9 cellular contexts compared by ENCODE assay signal in genomic region chr11:68328374-68329091, GRCh38. TPM values are rescaled to one million over a fixed set of nuclear protein-coding genes. Genes with fewer than 3 reads are reported as not detected.
DNase-seq lines count a peak whose midpoint lies in the region; TF ChIP-seq lines count a peak whose summit lies in the region.
"Had no signal": no experiment of that assay in that cellular context is flagged by ENCODE, and none has a peak within 500 bp of the region (broad histone marks: within the 10 kb centered on the region; RNA-seq: fewer than 3 reads in every experiment).

No MANE protein-coding gene starts in this region.

- no peak overlapping the region for H3K27ac Mint-ChIP-seq in nephron progenitor cell

- H3K27me3 Mint-ChIP-seq in nephron progenitor cell (ENCODE audit: low read depth, poor library complexity): no peaks in the 10 kb centered on the region

- no peaks in the 10 kb centered on the region for H3K36me3 ChIP-seq in ectodermal cell (ENCODE audit: control insufficient read depth, insufficient read depth, low read length)

- DNase-seq in C1 segment of cervical spinal cord (lab: John Stamatoyannopoulos, UW): peak in 10 of 14 donors; percentile 15 to 59 (median 48)
- DNase-seq in NCI-H526 (lab: John Stamatoyannopoulos, UW): peak; percentile 97 to 99
- DNase-seq in nephron progenitor cell: peak; percentile 57
- no peak for DNase-seq in GM19240 (ENCODE audit: insufficient read length, low spot score)
- DNase-seq in SIG-M5 (lab: John Stamatoyannopoulos, UW): no peak
- no peak for DNase-seq in NCI-H146 treated with DMSO at 0.1 percent for 48 hours (lab: John Stamatoyannopoulos, UW; ENCODE audit: unreplicated experiment)
- DNase-seq in mesenteric fat pad (ENCODE audit: low spot score): no peak

- TF ChIP-seq CTCF in nephron progenitor cell (IDR thresholded peaks at IDR 0.05): no peak

- peaks cover 10% of the 10 kb centered on the region for H3K36me3 Mint-ChIP-seq in nephron progenitor cell (ENCODE audit: low read depth)

- no peaks in the 10 kb centered on the region for H3K27me3 ChIP-seq in ectodermal cell (ENCODE audit: control insufficient read depth, insufficient read depth, low read length, poor library complexity, severe bottlenecking)

- WGBS in ectodermal cell, 2 experiments: 45 to 46% methylated on average over 25 of the region's 25 CpGs

- H3K4me1 Mint-ChIP-seq in nephron progenitor cell: peaks cover 68% of the 10 kb centered on the region

- H3K9me3 Mint-ChIP-seq in nephron progenitor cell: no peaks in the 10 kb centered on the region

- H3K9me3 ChIP-seq in ectodermal cell (ENCODE audit: control insufficient read depth, low read length): no peaks in the 10 kb centered on the region

- H3K4me3 ChIP-seq in ectodermal cell (ENCODE audit: insufficient read depth, low read depth, low read length): no peak overlapping the region
- H3K4me3 ChIP-seq: SK-N-MC had no signal

- peak overlapping the region; percentile 58 for H3K4me3 Mint-ChIP-seq in nephron progenitor cell

- H3K4me1 ChIP-seq in ectodermal cell (ENCODE audit: control insufficient read depth, insufficient read depth, low read length): peaks cover 49% of the 10 kb centered on the region

- H3K27ac ChIP-seq in ectodermal cell (ENCODE audit: insufficient read depth, low read depth, low read length, poor library complexity, severe bottlenecking): peak overlapping the region; percentile 69
- H3K27ac ChIP-seq: SK-N-MC had no signal

RNA-seq across cellular contexts. Expression of gene LRP5, which starts 16.1 kb away (rescaled TPM):
- 19.8 TPM for polyA plus RNA-seq in ectodermal cell (2013, experiment 1 of 4)
- 17.4 TPM for polyA plus RNA-seq in ectodermal cell (2013, experiment 2 of 4)
- 14.1 TPM for polyA plus RNA-seq in ectodermal cell (2013, experiment 3 of 4)
- 15.5 TPM for polyA plus RNA-seq in ectodermal cell (2013, experiment 4 of 4)
- total RNA-seq in mesenteric fat pad: 59.9 TPM

RNA-seq across cellular contexts. Expression of gene C11orf24, which starts 56.8 kb away (rescaled TPM):
- 33.8 TPM for polyA plus RNA-seq in ectodermal cell (2013, experiment 1 of 4)
- polyA plus RNA-seq in ectodermal cell (2013, experiment 2 of 4): 29.3 TPM
- 27.8 TPM for polyA plus RNA-seq in ectodermal cell (2013, experiment 3 of 4)
- 28.5 TPM for polyA plus RNA-seq in ectodermal cell (2013, experiment 4 of 4)
- total RNA-seq in mesenteric fat pad: 50.9 TPM

Comparison
In these comparisons a context has a peak if more than half of its experiments do, and no peak if none do; other contexts are left out.
1. DNase-seq: peak in C1 segment of cervical spinal cord (10 of 14), NCI-H526 (2 of 2) and nephron progenitor cell (single experiment); none in GM19240 (single experiment), SIG-M5 (single experiment), NCI-H146 treated with DMSO at 0.1 percent for 48 hours (single experiment) and mesenteric fat pad (single experiment).